ENCODE assay signal across 1 cellular context in the genomic region with DNA sequence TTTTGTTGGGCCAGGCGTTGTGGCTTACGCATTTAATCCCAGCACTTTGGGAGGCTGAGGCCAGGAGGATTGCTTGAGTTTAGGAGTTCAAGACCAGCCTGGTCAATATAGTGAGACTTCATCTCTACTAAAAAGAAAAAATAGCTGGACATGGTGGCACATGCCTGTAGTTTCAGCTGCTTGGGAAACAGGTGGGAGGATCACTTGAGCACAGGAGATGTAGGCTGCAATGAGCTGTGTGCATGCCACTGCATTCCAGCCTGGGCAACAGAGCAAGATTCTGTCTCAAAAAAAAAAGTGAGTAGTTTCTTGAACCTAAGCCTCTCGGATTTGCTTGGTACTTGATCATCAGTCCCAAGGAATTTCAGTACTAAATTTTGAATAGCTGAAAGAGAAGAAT.
A peak's percentile ranks its signal among the peaks of the same experiment; 100 is the strongest.
TF ChIP-seq lines count a peak whose summit lies in the region.

No MANE protein-coding gene starts in this region.

TF ChIP-seq in HEK293, 187 proteins besides CTCF, POLR2A, EP300 and RAD21:
- no peak for TF ChIP-seq ZNF76 (tag by site-specific recombination; IDR thresholded peaks at IDR 0.05; ENCODE audit: borderline replicate concordance, low read depth)
- 0 out of 2 replicates have a peak, but pooled peaks have one; percentile 8 for TF ChIP-seq EGR2 (tag by site-specific recombination; IDR thresholded peaks at IDR 0.05; ENCODE audit: low read depth)
